8 cellular contexts compared by ENCODE assay signal in genomic region chr1:58249729-58250586, GRCh38.
DNase-seq lines count a peak whose midpoint lies in the region; ATAC-seq and TF ChIP-seq lines count a peak whose summit lies in the region.

No MANE protein-coding gene starts in this region.

- H3K9ac ChIP-seq in endodermal cell (ENCODE audit: extremely low read depth, low read length, poor library complexity, severe bottlenecking) = no peak overlapping the region
- no peak overlapping the region for H3K9ac ChIP-seq in mesenchymal stem cell (ENCODE audit: low read length)

- no peak overlapping the region for H3K4ac ChIP-seq in mesenchymal stem cell (ENCODE audit: low read depth in 1 of 2, low read length in 2 of 2)

- H3K9me3 Mint-ChIP-seq in endodermal cell = no peaks in the 10 kb centered on the region

- no peaks in the 10 kb centered on the region for H3K79me1 ChIP-seq in mesenchymal stem cell (replicated peaks; ENCODE audit: low read length, poor library complexity, severe bottlenecking)

- no peaks in the 10 kb centered on the region for H3K36me3 Mint-ChIP-seq in endodermal cell (ENCODE audit: low read depth)

- H2BK12ac ChIP-seq in mesenchymal stem cell (ENCODE audit: low read length in 2 of 2) = no peak overlapping the region

- TF ChIP-seq CTCF in endodermal cell (conservative IDR thresholded peaks at IDR 0.05) = peak; percentile 34

- no peak overlapping the region for H2BK5ac ChIP-seq in mesenchymal stem cell (ENCODE audit: low read depth, low read length, poor library complexity, severe bottlenecking)

- H3K27ac ChIP-seq in endodermal cell (ENCODE audit: low read depth, low read length) = no peak overlapping the region
- no peak overlapping the region for H3K27ac ChIP-seq in mesenchymal stem cell (ENCODE audit: low read length, poor library complexity, severe bottlenecking)
- H3K27ac ChIP-seq in urinary bladder (ENCODE audit: low read depth) = no peak overlapping the region

- no peak overlapping the region for H3K23ac ChIP-seq in mesenchymal stem cell (ENCODE audit: low read length in 2 of 2)

- no peaks in the 10 kb centered on the region for H3K9me3 ChIP-seq in endodermal cell (ENCODE audit: control insufficient read depth, low read length)
- no peaks in the 10 kb centered on the region for H3K9me3 ChIP-seq in mesenchymal stem cell (ENCODE audit: control insufficient read depth, low read length)

- peak overlapping the region; percentile 78 for H3K4me3 ChIP-seq in endodermal cell (ENCODE audit: low read length)
- H3K4me3 ChIP-seq in mesenchymal stem cell (ENCODE audit: insufficient read depth in 1 of 2, low read depth in 1 of 2, low read length in 2 of 2) = peak overlapping the region; percentile 22 to 61
- peak overlapping the region; percentile 18 for H3K4me3 ChIP-seq in urinary bladder (ENCODE audit: low read depth, low read length)

- no peak overlapping the region for H3K14ac ChIP-seq in mesenchymal stem cell (ENCODE audit: low read length in 2 of 2)

- H3K4me1 Mint-ChIP-seq in endodermal cell = peaks cover 8% of the 10 kb centered on the region

- H3K36me3 ChIP-seq in endodermal cell (ENCODE audit: control insufficient read depth, insufficient read depth, low read length) = no peaks in the 10 kb centered on the region
- H3K36me3 ChIP-seq in mesenchymal stem cell (ENCODE audit: control insufficient read depth in 1 of 2, insufficient read depth in 2 of 2, low read depth in 1 of 2, low read length in 2 of 2) = no peaks in the 10 kb centered on the region
- H3K36me3 ChIP-seq in urinary bladder (ENCODE audit: insufficient read depth) = no peaks in the 10 kb centered on the region

- no peak overlapping the region for H2BK120ac ChIP-seq in mesenchymal stem cell (ENCODE audit: low read depth, low read length)

- whole genome bisulfite sequencing in endodermal cell (ENCODE audit: insufficient coverage in 1 of 2, insufficient read length in 1 of 2), 2 experiments = 0 to 1% methylated on average over 21 to 82 of the region's 82 CpGs
- 1% methylated on average over 70 of the region's 82 CpGs for WGBS in mesenchymal stem cell
- 1% methylated on average over 82 of the region's 82 CpGs for WGBS in urinary bladder

- peaks cover 60% of the 10 kb centered on the region for H3K27me3 Mint-ChIP-seq in endodermal cell (ENCODE audit: insufficient read depth)

- peak overlapping the region; percentile 62 for H3K4me3 Mint-ChIP-seq in endodermal cell

- no peak overlapping the region for H2AK5ac ChIP-seq in mesenchymal stem cell (ENCODE audit: low read length, severe bottlenecking)

- H2BK15ac ChIP-seq in mesenchymal stem cell (ENCODE audit: low read depth, poor library complexity, severe bottlenecking) = no peak overlapping the region

- peak overlapping the region; percentile 58 for H2AFZ ChIP-seq in mesenchymal stem cell (ENCODE audit: low read depth, low read length)

- no peak overlapping the region for H3K18ac ChIP-seq in mesenchymal stem cell (ENCODE audit: low read depth in 1 of 2, low read length in 2 of 2)

- no peak overlapping the region for H4K8ac ChIP-seq in mesenchymal stem cell (ENCODE audit: low read length)

- H3K4me1 ChIP-seq in endodermal cell (ENCODE audit: control insufficient read depth, insufficient read depth, low read length) = no peaks in the 10 kb centered on the region
- H3K4me1 ChIP-seq in mesenchymal stem cell (ENCODE audit: control insufficient read depth, insufficient read depth, low read depth, low read length) = peaks cover 13% of the 10 kb centered on the region
- peaks cover 2% of the 10 kb centered on the region for H3K4me1 ChIP-seq in urinary bladder (ENCODE audit: insufficient read depth)

- H3K27me3 ChIP-seq in endodermal cell (ENCODE audit: control insufficient read depth, insufficient read depth, low read length, poor library complexity, severe bottlenecking) (peaks cover 44% of the 10 kb centered on the region), mesenchymal stem cell (ENCODE audit: control insufficient read depth in 1 of 2, insufficient read depth in 1 of 2, low read length in 2 of 2) (peaks cover 52 to 71% of the 10 kb centered on the region in 2 experiments)

- peak overlapping the region; percentile 77 for H3K4me2 ChIP-seq in mesenchymal stem cell (ENCODE audit: low read length, poor library complexity, severe bottlenecking)

- H3K27ac Mint-ChIP-seq in endodermal cell = no peak overlapping the region

- DNase-seq in AG08395 (ENCODE audit: low spot score) = peak; percentile 47
- peak; percentile 41 for DNase-seq in NCI-H748 treated with DMSO at 0.1 percent for 48 hours (lab: John Stamatoyannopoulos, UW)
- DNase-seq in endodermal cell = peak; percentile 92
- DNase-seq in mesenchymal stem cell = peak; percentile 8
- no peak for DNase-seq in stimulated activated naive CD4-positive, alpha-beta T cell treated with Interleukin-2 at 50 U/mL for 16 hours (lab: John Stamatoyannopoulos, UW)
- no peak for DNase-seq in activated gamma-delta T cell (lab: John Stamatoyannopoulos, UW)

- peak; percentile 71 for ATAC-seq in GM19351 (IDR thresholded peaks at IDR 0.05; ENCODE audit: unreplicated experiment)

- no peak overlapping the region for H4K91ac ChIP-seq in mesenchymal stem cell (ENCODE audit: low read length)

Comparison
In these comparisons a context has a peak if more than half of its experiments do, and no peak if none do; other contexts are left out.
1. DNase-seq: peak in AG08395 (single experiment), NCI-H748 treated with DMSO at 0.1 percent for 48 hours (single experiment), endodermal cell (single experiment) and mesenchymal stem cell (single experiment); none in stimulated activated naive CD4-positive, alpha-beta T cell treated with Interleukin-2 at 50 U/mL for 16 hours (single experiment) and activated gamma-delta T cell (single experiment).
2. H3K4me3 ChIP-seq: peak in every context shown above with its lines; median percentile 78 in endodermal cell; 42 in mesenchymal stem cell; 18 in urinary bladder.